ENCODE assay signal across 8 cellular contexts in genomic region chr11:66051766-66052663, GRCh38. TPM values are rescaled to one million over a fixed set of nuclear protein-coding genes. Genes with fewer than 3 reads are reported as not detected.
DNase-seq lines count a peak whose midpoint lies in the region; ATAC-seq and TF ChIP-seq lines count a peak whose summit lies in the region.

Gene SF3B2, plus strand, starts transcription at chr11:66052364. Its CDS starts 21 bp downstream, at chr11:66052385.

- H3K27me3 ChIP-seq in PC-3 (ENCODE audit: low read length) (no peaks in the 10 kb centered on the region), mucosa of stomach (ENCODE audit: control insufficient read depth, insufficient read depth, low read length) (peaks cover 16% of the 10 kb centered on the region)

- H3K4me3 ChIP-seq in PC-3 (ENCODE audit: low read length): peak within 1 kb of the TSS; percentile 93
- H3K4me3 ChIP-seq in epithelial cell of proximal tubule (ENCODE audit: low read depth, low read length): peak within 1 kb of the TSS; percentile 95
- peak within 1 kb of the TSS; percentile 76 for H3K4me3 ChIP-seq in mucosa of stomach (ENCODE audit: low read length)

- H3K9ac ChIP-seq in PC-3 (ENCODE audit: low read length) (peak within 1 kb of the TSS; percentile 94), mucosa of stomach (ENCODE audit: low read length) (peak within 1 kb of the TSS; percentile 95)

- TF ChIP-seq RAD21 in Ishikawa (IDR thresholded peaks at IDR 0.05; ENCODE audit: low read depth): no peak

- TF ChIP-seq CTCF in PC-3 (conservative IDR thresholded peaks at IDR 0.05; ENCODE audit: low read depth, low read length) (no peak), epithelial cell of proximal tubule (conservative IDR thresholded peaks at IDR 0.05; ENCODE audit: low read depth, low read length) (no peak)

- no TSS peak for BruUV-seq in PC-3 (replicated peaks; lab: Mats Ljungman, UMichigan)

- TF ChIP-seq EP300 in Ishikawa (IDR thresholded peaks at IDR 0.05; ENCODE audit: borderline replicate concordance): peak; percentile 26; the same call in 1 of the 2 replicates

- H3K36me3 ChIP-seq in PC-3 (ENCODE audit: low read depth, low read length): peaks cover 25% of the 10 kb centered on the region
- H3K36me3 ChIP-seq in mucosa of stomach (ENCODE audit: control insufficient read depth, insufficient read depth, low read length): peaks cover 13% of the 10 kb centered on the region

- POLR2A ChIA-PET in PC-3 (lab: Charles Lee; ENCODE audit: unreplicated experiment): interaction anchor here (0.6 kb wide), 2 partner anchors 332 to 378 kb away, joined by 3 to 16 read pairs; no protein-coding TSS in a partner anchor

- H3K4me1 ChIP-seq in PC-3 (ENCODE audit: insufficient read depth, low read length) (peaks cover 18% of the 10 kb centered on the region), mucosa of stomach (ENCODE audit: control insufficient read depth, insufficient read depth, low read length) (peaks cover 22% of the 10 kb centered on the region)

- no peaks in the 10 kb centered on the region for H4K20me1 ChIP-seq in PC-3 (ENCODE audit: low read length)

- peaks cover 37% of the 10 kb centered on the region for H3K79me2 ChIP-seq in PC-3 (ENCODE audit: low read length)

- no peaks in the 10 kb centered on the region for H3K9me2 ChIP-seq in PC-3 (replicated peaks; ENCODE audit: low read length)

- no peaks in the 10 kb centered on the region for H3K9me3 ChIP-seq in PC-3 (ENCODE audit: low read length)
- no peaks in the 10 kb centered on the region for H3K9me3 ChIP-seq in mucosa of stomach (ENCODE audit: control insufficient read depth, low read length)

- H3K27ac ChIP-seq in PC-3 (ENCODE audit: low read length): peak within 1 kb of the TSS; percentile 49

- H3K4me2 ChIP-seq in PC-3 (ENCODE audit: low read length): peak within 1 kb of the TSS; percentile 90

- intact Hi-C loops in PC-3 (cut with micrococcal nuclease): loop anchor here (2.0 kb wide), 1 partner anchor 49 kb away; the partner anchor contains the start of genes BANF1 and EIF1AD

- CTCF ChIA-PET in PC-3 (lab: Charles Lee): interaction anchor here (0.6 to 0.7 kb wide), 2 partner anchors 8 to 208 kb away, joined by 3 read pairs; no protein-coding TSS in a partner anchor

- ATAC-seq in GM21576 (IDR thresholded peaks at IDR 0.05; ENCODE audit: unreplicated experiment): peak; percentile 87
- peak; percentile 99 for ATAC-seq in PC-3

- no peaks in the 10 kb centered on the region for H3F3A ChIP-seq in PC-3 (ENCODE audit: low read length, unreplicated experiment)

- H2AFZ ChIP-seq in PC-3 (ENCODE audit: low read length): peak within 1 kb of the TSS; percentile 76

- DNase-seq in DMS153 (lab: John Stamatoyannopoulos, UW) (peak; percentile 98), PC-3 (peak; percentile 99), activated T-cell treated with anti-CD3 and anti-CD28 coated beads for 48 hours (ENCODE audit: low read depth) (peak; percentile 98), epithelial cell of proximal tubule (ENCODE audit: low read depth) (peak; percentile 61)
- peak; percentile 86 to 91 for DNase-seq in stimulated activated CD8-positive, alpha-beta memory T cell treated with anti-CD3 and anti-CD28 coated beads, Interleukin-7, amount 100 ng/mL, for 1 hour (ENCODE audit: low read depth in 2 of 2)

TF ChIP-seq in Ishikawa, 13 proteins besides CTCF, POLR2A, EP300 and RAD21:
- peak; percentile 88 for TF ChIP-seq TAF1 (IDR thresholded peaks at IDR 0.05; ENCODE audit: low read depth)
- peak; percentile 66 for TF ChIP-seq CREB1 (IDR thresholded peaks at IDR 0.05; ENCODE audit: low read depth)
- no peak for TF ChIP-seq CEBPB (IDR thresholded peaks at IDR 0.05)
- TF ChIP-seq MAX (IDR thresholded peaks at IDR 0.05): peak; percentile 39
- TF ChIP-seq FOXM1 (IDR thresholded peaks at IDR 0.05; ENCODE audit: borderline replicate concordance, low read depth): no peak
- no peak for TF ChIP-seq REST (IDR thresholded peaks at IDR 0.05; ENCODE audit: low read depth)
- no peak; the same call in 1 of the 2 replicates for TF ChIP-seq TEAD4 (IDR thresholded peaks at IDR 0.05)
- peak; percentile 93 for TF ChIP-seq YY1 (IDR thresholded peaks at IDR 0.05; ENCODE audit: low read depth)
- 0 out of 2 replicates have a peak, but pooled peaks have one; percentile 11 for TF ChIP-seq EGR1 (IDR thresholded peaks at IDR 0.05)
- TF ChIP-seq TCF12 (IDR thresholded peaks at IDR 0.05; ENCODE audit: low read depth): peak; percentile 37

RNA-seq across cellular contexts. Expression of gene SF3B2, which starts in this region (rescaled TPM):
- total RNA-seq in PC-3 (2014; rRNA removed) (241 and 318 TPM in 2 replicates), epithelial cell of proximal tubule (204 and 229 TPM in 2 replicates)

Comparison
In these comparisons a context has a peak if more than half of its experiments do, and no peak if none do; other contexts are left out.
1. Peak in every context shown above with its lines: DNase-seq, ATAC-seq, H3K4me3 ChIP-seq and H3K27ac ChIP-seq.